In genomic region chr10:35447693-35448407, GRCh38 we compare ENCODE assay signal across 8 cellular contexts.
A peak's percentile ranks its signal among the peaks of the same experiment; 100 is the strongest.
DNase-seq lines count a peak whose midpoint lies in the region; ATAC-seq, FAIRE-seq and TF ChIP-seq lines count a peak whose summit lies in the region.

No MANE protein-coding gene starts in this region.

- intact Hi-C loops in Right ventricle myocardium superior (cut with DNase I) (loop anchor here (10.0 kb wide), 1 partner anchor 63 kb away; no protein-coding TSS in a partner anchor), Right ventricle myocardium inferior (cut with DNase I) (no loop called here)

- 82% methylated on average over 14 of the region's 14 CpGs; no CpG with 5 or more reads in 1 of the 2 experiments for WGBS in H1 (ENCODE audit: extremely low coverage in 1 of 2, insufficient coverage in 1 of 2, insufficient read length in 1 of 2, insufficient replicate concordance in 2 of 2, low coverage in 1 of 2, low lambda C conversion rate in 2 of 2, missing lambda C conversion rate in 1 of 2), 2 experiments

- peaks cover 52 to 61% of the 10 kb centered on the region in 2 donors for H3K4me1 Mint-ChIP-seq in natural killer cell treated with Interleukin-12 subunit alpha and Interleukin-12 subunit beta and Interleukin-15 and Interleukin-18, amount 100 ng/mL, for 72 hours (ENCODE audit: low read depth in 2 of 2)

- H3K79me1 ChIP-seq in H1 (ENCODE audit: low read depth, low read length), result peaks cover 15% of the 10 kb centered on the region

- DNase-seq in Right ventricle myocardium superior (no peak), Right ventricle myocardium inferior (ENCODE audit: missing footprints) (no peak), T follicular helper cell (ENCODE audit: low read depth) (peak; percentile 9), H1 (ENCODE audit: low read depth in 1 of 2, low spot score in 2 of 2) (peak in 1 of 2 experiments; percentile 15)
- no peak for DNase-seq in natural killer cell treated with Interleukin-12 subunit alpha and Interleukin-12 subunit beta and Interleukin-15 and Interleukin-18, amount 100 ng/mL, for 72 hours (ENCODE audit: low spot score)

- TF ChIP-seq POLR2A in H1 (IDR thresholded peaks at IDR 0.05; ENCODE audit: control extremely low read depth in 1 of 2, low read depth in 2 of 2, low read length in 2 of 2), result no peak

- no peak overlapping the region for H4K5ac ChIP-seq in H1 (ENCODE audit: insufficient read length, low read depth, low read length)

- peak overlapping the region; percentile 73 for H3K4me3 Mint-ChIP-seq in natural killer cell treated with Interleukin-12 subunit alpha and Interleukin-12 subunit beta and Interleukin-15 and Interleukin-18, amount 100 ng/mL, for 72 hours

- no peak for TF ChIP-seq CTCF in H1 (IDR thresholded peaks at IDR 0.05; ENCODE audit: control extremely low read depth in 1 of 3, insufficient read depth in 1 of 3, low read depth in 1 of 3, low read length in 3 of 3)

- H4K91ac ChIP-seq in H1 (replicated peaks; ENCODE audit: insufficient read length, low read length), result peak overlapping the region; percentile 5

- no peaks in the 10 kb centered on the region for H3K27me3 Mint-ChIP-seq in natural killer cell treated with Interleukin-12 subunit alpha and Interleukin-12 subunit beta and Interleukin-15 and Interleukin-18, amount 100 ng/mL, for 72 hours

- H2BK20ac ChIP-seq in H1 (ENCODE audit: low read length), result no peak overlapping the region

- H2AFZ ChIP-seq in H1 (ENCODE audit: low read length), result no peak overlapping the region

- TF ChIP-seq RAD21 in H1 (IDR thresholded peaks at IDR 0.05 in 1 of 2, conservative IDR thresholded peaks at IDR 0.05 in 1 of 2; ENCODE audit: low read depth in 2 of 2, low read length in 2 of 2), result no peak

- no peaks in the 10 kb centered on the region for H3K36me3 ChIP-seq in H1 (ENCODE audit: control insufficient read depth in 2 of 4, insufficient read depth in 4 of 4, low read length in 3 of 4)

- ATAC-seq in Right ventricle myocardium superior (ENCODE audit: poor library complexity) (peak; percentile 28), Right ventricle myocardium inferior (no peak), GM21717 (IDR thresholded peaks at IDR 0.05; ENCODE audit: unreplicated experiment) (no peak), HG02870 (IDR thresholded peaks at IDR 0.05; ENCODE audit: unreplicated experiment) (no peak), GM18870 (IDR thresholded peaks at IDR 0.05; ENCODE audit: unreplicated experiment) (no peak)
- peak; percentile 24 to 43 for ATAC-seq in natural killer cell treated with Interleukin-12 subunit alpha and Interleukin-12 subunit beta and Interleukin-15 and Interleukin-18, amount 100 ng/mL, for 72 hours

- H3K9me3 ChIP-seq in H1 (ENCODE audit: insufficient read depth in 2 of 2, low read depth in 1 of 2, low read length in 1 of 2), result no peaks in the 10 kb centered on the region

- no peak overlapping the region for H3K18ac ChIP-seq in H1 (ENCODE audit: extremely low read depth, low read length)

- peaks cover 21% of the 10 kb centered on the region for H3K36me3 Mint-ChIP-seq in natural killer cell treated with Interleukin-12 subunit alpha and Interleukin-12 subunit beta and Interleukin-15 and Interleukin-18, amount 100 ng/mL, for 72 hours

- H3K23me2 ChIP-seq in H1 (ENCODE audit: low read depth, low read length), result peaks cover 2% of the 10 kb centered on the region; the same call in 1 of the 2 replicates

- no peak overlapping the region for H3K14ac ChIP-seq in H1 (ENCODE audit: insufficient read length)

- no peak overlapping the region for H3K23ac ChIP-seq in H1 (ENCODE audit: insufficient read length)

- H3K4me1 ChIP-seq in H1 (replicated peaks in 1 of 4; ENCODE audit: control insufficient read depth in 3 of 4, insufficient read depth in 4 of 4, low read length in 3 of 4), result peaks cover 3 to 17% (median 9%) of the 10 kb centered on the region in 4 experiments

- POLR2A ChIA-PET in H1 (lab: Charles Lee; ENCODE audit: partially characterized antibody), result interaction anchor here (0.6 kb wide), 1 partner anchor 89 kb away, joined by 3 read pairs; no protein-coding TSS in a partner anchor

- peaks cover 10% of the 10 kb centered on the region for H3K9me3 Mint-ChIP-seq in natural killer cell treated with Interleukin-12 subunit alpha and Interleukin-12 subunit beta and Interleukin-15 and Interleukin-18, amount 100 ng/mL, for 72 hours

- no peak overlapping the region for H3K4ac ChIP-seq in H1 (replicated peaks; ENCODE audit: insufficient read length, low read depth, low read length)

- H3K56ac ChIP-seq in H1 (replicated peaks; ENCODE audit: insufficient read length, low read depth, low read length), result no peak overlapping the region

- H2BK120ac ChIP-seq in H1 (replicated peaks; ENCODE audit: low read depth, low read length), result no peak overlapping the region

- peak overlapping the region; percentile 73 to 91 for H3K27ac Mint-ChIP-seq in natural killer cell treated with Interleukin-12 subunit alpha and Interleukin-12 subunit beta and Interleukin-15 and Interleukin-18, amount 100 ng/mL, for 72 hours

- peaks cover 0 to 91% of the 10 kb centered on the region in 2 experiments; a peak in 2 of 4 replicates for H3K79me2 ChIP-seq in H1 (ENCODE audit: control insufficient read depth in 1 of 2, insufficient read depth in 2 of 2, low read length in 2 of 2)

- H2BK5ac ChIP-seq in H1 (ENCODE audit: low read depth, low read length), result peak overlapping the region; percentile 82; the same call in 1 of the 2 replicates

- peak overlapping the region in 1 of 2 experiments; percentile 42; a peak in 2 of 4 replicates for H3K4me2 ChIP-seq in H1 (ENCODE audit: insufficient read depth in 1 of 2, low read depth in 2 of 2, low read length in 2 of 2)

- no peak overlapping the region for H3K9ac ChIP-seq in H1 (replicated peaks in 1 of 4; ENCODE audit: extremely low read depth in 1 of 4, low read depth in 3 of 4, low read length in 3 of 4)

- no peak overlapping the region for H4K8ac ChIP-seq in H1 (ENCODE audit: extremely low read depth, insufficient read depth, low read length)

- no peak overlapping the region for H3K27ac ChIP-seq in H1 (ENCODE audit: low read depth, low read length)

- peak overlapping the region; percentile 83; the same call in 1 of the 2 replicates for H2BK15ac ChIP-seq in H1 (ENCODE audit: low read length)

- TF ChIP-seq EP300 in H1 (IDR thresholded peaks at IDR 0.05; ENCODE audit: borderline replicate concordance in 1 of 2, low read depth in 2 of 2, low read length in 2 of 2), result no peak

- no peak overlapping the region for H3K4me3 ChIP-seq in H1 (ENCODE audit: extremely low read depth in 1 of 4, insufficient read depth in 2 of 4, low read depth in 3 of 4, low read length in 4 of 4)

- FAIRE-seq in H1 (lab: Jason Lieb, UNC), result no peak

- H4K20me1 ChIP-seq in H1 (replicated peaks in 1 of 2; ENCODE audit: control insufficient read depth in 1 of 2, insufficient read depth in 2 of 2, low read length in 2 of 2), result peaks cover 0 to 10% of the 10 kb centered on the region in 2 experiments

- H3K27me3 ChIP-seq in H1 (replicated peaks in 1 of 4; ENCODE audit: control insufficient read depth in 3 of 4, extremely low read depth in 1 of 4, insufficient read depth in 3 of 4, low read length in 3 of 4), result no peaks in the 10 kb centered on the region

- H2AK5ac ChIP-seq in H1 (ENCODE audit: low read depth, low read length), result peak overlapping the region; percentile 95

- CTCF ChIA-PET in H1 (lab: Charles Lee; ENCODE audit: partially characterized antibody), result no interaction called here

- no peak overlapping the region; the same call in 1 of the 2 replicates for H2BK12ac ChIP-seq in H1 (ENCODE audit: low read depth, low read length)

TF ChIP-seq in H1, 55 proteins besides CTCF, POLR2A, EP300 and RAD21:
- TF ChIP-seq CBX8 (IDR thresholded peaks at IDR 0.05; ENCODE audit: borderline replicate concordance, low read depth, low read length) (no peak), RFX5 (IDR thresholded peaks at IDR 0.05; ENCODE audit: borderline replicate concordance, low read depth, low read length) (no peak), CREB1 (IDR thresholded peaks at IDR 0.05) (no peak), KDM5A (IDR thresholded peaks at IDR 0.05; ENCODE audit: low read length) (no peak)

Comparison
In these comparisons a context has a peak if more than half of its experiments do, and no peak if none do; other contexts are left out.
1. ATAC-seq: peak in Right ventricle myocardium superior (single experiment) and natural killer cell treated with Interleukin-12 subunit alpha and Interleukin-12 subunit beta and Interleukin-15 and Interleukin-18, amount 100 ng/mL, for 72 hours (2 of 2); none in Right ventricle myocardium inferior (single experiment), GM21717 (single experiment), HG02870 (single experiment) and GM18870 (single experiment).